ENCODE assay signal across 1 cellular context in the genomic region with DNA sequence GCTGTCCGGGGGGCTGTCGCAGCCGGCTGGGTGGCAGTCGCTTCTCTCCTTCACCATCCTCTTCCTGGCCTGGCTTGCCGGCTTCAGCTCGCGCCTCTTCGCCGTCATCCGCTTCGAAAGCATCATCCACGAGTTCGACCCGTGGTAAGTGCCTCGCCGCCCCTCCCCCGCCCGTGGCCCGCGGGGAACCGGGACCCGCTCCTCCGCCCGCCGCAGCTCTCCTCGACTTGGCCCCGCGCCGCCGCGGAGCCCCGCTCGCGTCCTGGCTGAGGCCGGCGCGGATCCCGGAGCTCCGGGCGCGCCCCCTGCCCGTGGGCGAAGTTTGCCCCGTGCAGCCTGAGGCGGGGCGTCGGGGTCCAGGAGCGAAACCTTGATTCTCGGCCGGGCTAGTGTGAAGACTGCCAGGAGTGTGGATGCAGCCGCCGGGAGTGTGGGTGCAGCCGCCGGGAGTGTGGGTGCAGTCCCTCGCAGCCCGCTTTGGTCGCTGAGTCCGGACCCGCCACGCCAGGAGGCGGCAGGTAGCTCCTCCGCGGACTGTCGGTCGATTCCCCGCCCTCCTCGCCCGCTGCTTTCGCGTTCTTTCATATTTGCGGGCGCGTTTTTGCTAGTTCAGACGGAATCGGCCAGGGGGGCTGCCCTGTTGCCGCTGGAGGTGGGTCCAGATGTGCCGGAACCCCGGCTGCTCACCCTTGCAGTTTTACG.
TF ChIP-seq lines count a peak whose summit lies in the region.

No MANE protein-coding gene starts in this region.

TF ChIP-seq in GM23338, 12 proteins besides CTCF, POLR2A, EP300 and RAD21 (continued from another document):
- TF ChIP-seq, protein P1, sequence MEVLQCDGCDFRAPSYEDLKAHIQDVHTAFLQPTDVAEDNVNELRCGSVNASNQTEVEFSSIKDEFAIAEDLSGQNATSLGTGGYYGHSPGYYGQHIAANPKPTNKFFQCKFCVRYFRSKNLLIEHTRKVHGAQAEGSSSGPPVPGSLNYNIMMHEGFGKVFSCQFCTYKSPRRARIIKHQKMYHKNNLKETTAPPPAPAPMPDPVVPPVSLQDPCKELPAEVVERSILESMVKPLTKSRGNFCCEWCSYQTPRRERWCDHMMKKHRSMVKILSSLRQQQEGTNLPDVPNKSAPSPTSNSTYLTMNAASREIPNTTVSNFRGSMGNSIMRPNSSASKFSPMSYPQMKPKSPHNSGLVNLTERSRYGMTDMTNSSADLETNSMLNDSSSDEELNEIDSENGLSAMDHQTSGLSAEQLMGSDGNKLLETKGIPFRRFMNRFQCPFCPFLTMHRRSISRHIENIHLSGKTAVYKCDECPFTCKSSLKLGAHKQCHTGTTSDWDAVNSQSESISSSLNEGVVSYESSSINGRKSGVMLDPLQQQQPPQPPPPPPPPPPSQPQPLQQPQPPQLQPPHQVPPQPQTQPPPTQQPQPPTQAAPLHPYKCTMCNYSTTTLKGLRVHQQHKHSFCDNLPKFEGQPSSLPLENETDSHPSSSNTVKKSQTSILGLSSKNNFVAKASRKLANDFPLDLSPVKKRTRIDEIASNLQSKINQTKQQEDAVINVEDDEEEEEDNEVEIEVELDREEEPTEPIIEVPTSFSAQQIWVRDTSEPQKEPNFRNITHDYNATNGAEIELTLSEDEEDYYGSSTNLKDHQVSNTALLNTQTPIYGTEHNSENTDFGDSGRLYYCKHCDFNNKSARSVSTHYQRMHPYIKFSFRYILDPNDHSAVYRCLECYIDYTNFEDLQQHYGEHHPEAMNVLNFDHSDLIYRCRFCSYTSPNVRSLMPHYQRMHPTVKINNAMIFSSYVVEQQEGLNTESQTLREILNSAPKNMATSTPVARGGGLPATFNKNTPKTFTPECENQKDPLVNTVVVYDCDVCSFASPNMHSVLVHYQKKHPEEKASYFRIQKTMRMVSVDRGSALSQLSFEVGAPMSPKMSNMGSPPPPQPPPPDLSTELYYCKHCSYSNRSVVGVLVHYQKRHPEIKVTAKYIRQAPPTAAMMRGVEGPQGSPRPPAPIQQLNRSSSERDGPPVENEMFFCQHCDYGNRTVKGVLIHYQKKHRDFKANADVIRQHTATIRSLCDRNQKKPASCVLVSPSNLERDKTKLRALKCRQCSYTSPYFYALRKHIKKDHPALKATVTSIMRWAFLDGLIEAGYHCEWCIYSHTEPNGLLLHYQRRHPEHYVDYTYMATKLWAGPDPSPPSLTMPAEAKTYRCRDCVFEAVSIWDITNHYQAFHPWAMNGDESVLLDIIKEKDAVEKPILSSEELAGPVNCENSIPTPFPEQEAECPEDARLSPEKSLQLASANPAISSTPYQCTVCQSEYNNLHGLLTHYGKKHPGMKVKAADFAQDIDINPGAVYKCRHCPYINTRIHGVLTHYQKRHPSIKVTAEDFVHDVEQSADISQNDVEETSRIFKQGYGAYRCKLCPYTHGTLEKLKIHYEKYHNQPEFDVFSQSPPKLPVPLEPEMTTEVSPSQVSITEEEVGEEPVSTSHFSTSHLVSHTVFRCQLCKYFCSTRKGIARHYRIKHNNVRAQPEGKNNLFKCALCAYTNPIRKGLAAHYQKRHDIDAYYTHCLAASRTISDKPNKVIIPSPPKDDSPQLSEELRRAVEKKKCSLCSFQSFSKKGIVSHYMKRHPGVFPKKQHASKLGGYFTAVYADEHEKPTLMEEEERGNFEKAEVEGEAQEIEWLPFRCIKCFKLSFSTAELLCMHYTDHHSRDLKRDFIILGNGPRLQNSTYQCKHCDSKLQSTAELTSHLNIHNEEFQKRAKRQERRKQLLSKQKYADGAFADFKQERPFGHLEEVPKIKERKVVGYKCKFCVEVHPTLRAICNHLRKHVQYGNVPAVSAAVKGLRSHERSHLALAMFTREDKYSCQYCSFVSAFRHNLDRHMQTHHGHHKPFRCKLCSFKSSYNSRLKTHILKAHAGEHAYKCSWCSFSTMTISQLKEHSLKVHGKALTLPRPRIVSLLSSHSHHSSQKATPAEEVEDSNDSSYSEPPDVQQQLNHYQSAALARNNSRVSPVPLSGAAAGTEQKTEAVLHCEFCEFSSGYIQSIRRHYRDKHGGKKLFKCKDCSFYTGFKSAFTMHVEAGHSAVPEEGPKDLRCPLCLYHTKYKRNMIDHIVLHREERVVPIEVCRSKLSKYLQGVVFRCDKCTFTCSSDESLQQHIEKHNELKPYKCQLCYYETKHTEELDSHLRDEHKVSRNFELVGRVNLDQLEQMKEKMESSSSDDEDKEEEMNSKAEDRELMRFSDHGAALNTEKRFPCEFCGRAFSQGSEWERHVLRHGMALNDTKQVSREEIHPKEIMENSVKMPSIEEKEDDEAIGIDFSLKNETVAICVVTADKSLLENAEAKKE (CRISPR knock-in tag; IDR thresholded peaks at IDR 0.05), result no peak
- no peak for TF ChIP-seq NANOG (IDR thresholded peaks at IDR 0.05; ENCODE audit: borderline replicate concordance)
